ENCODE assay signal across 30 cellular contexts in the genomic region with DNA sequence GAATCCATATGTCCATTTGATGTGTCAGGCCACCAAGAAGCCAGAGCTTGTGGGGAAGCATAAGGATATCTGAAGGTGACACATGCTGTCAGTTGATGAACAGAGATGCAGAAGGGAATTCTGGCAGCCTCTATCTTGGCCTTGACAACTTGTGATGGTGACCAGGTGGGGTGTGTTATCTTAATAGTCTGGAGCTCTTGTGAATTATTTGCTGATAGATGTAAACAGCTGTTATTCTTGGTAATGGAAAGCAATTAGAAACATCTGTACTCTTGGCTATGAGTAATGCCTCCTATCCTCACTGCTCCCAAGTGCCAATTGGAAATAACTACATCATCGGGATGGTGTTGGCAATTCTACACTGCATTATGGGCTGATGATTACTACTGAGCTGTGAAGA. TPM values are rescaled to one million over a fixed set of nuclear protein-coding genes. Genes with fewer than 3 reads are reported as not detected.
DNase-seq lines count a peak whose midpoint lies in the region; ATAC-seq lines count a peak whose summit lies in the region.
"Had no signal": no experiment of that assay in that cellular context is flagged by ENCODE, and none has a peak within 500 bp of the region (broad histone marks: within the 10 kb centered on the region; RNA-seq: fewer than 3 reads in every experiment).

No MANE protein-coding gene starts in this region.

- H2AFZ ChIP-seq in mesenchymal stem cell (ENCODE audit: low read depth, low read length): no peak overlapping the region

- H3K27me3 ChIP-seq in mesenchymal stem cell (ENCODE audit: control insufficient read depth in 1 of 2, insufficient read depth in 1 of 2, low read length in 2 of 2): peaks cover 0 to 7% of the 10 kb centered on the region in 2 experiments
- H3K27me3 ChIP-seq in HAP-1 (ENCODE audit: low read depth): no peaks in the 10 kb centered on the region
- H3K27me3 ChIP-seq: foreskin keratinocyte, ovary, testis had no signal

- H3K18ac ChIP-seq in mesenchymal stem cell (ENCODE audit: low read depth in 1 of 2, low read length in 2 of 2): no peak overlapping the region

- no peaks in the 10 kb centered on the region for H3K36me3 ChIP-seq in mesenchymal stem cell (ENCODE audit: control insufficient read depth in 1 of 2, insufficient read depth in 2 of 2, low read depth in 1 of 2, low read length in 2 of 2)
- no peaks in the 10 kb centered on the region for H3K36me3 ChIP-seq in HAP-1 (replicated peaks)
- H3K36me3 ChIP-seq: ovary had no signal

- no peak overlapping the region for H3K4me3 ChIP-seq in mesenchymal stem cell (ENCODE audit: insufficient read depth in 1 of 2, low read depth in 1 of 2, low read length in 2 of 2)
- H3K4me3 ChIP-seq in HAP-1: no peak overlapping the region
- H3K4me3 ChIP-seq: ovary, smooth muscle cell, testis had no signal

- no peak for ATAC-seq in GM19452 (IDR thresholded peaks at IDR 0.05; ENCODE audit: unreplicated experiment)
- ATAC-seq: activated CD8-positive, alpha-beta memory T cell treated with anti-CD3 and anti-CD28 coated beads, Interleukin-2, amount 10 ng/mL, durations not matched to agents 7 days and 5 days; activated T-cell treated with anti-CD3 and anti-CD28 coated beads, Interleukin-2, amount 50 U/mL, for 72 hours; effector memory CD8-positive, alpha-beta T cell; foreskin keratinocyte; PC-3 had no signal

- H2AK5ac ChIP-seq in mesenchymal stem cell (ENCODE audit: low read length, severe bottlenecking): no peak overlapping the region

- H4K91ac ChIP-seq in mesenchymal stem cell (ENCODE audit: low read length): no peak overlapping the region

- H2BK5ac ChIP-seq in mesenchymal stem cell (ENCODE audit: low read depth, low read length, poor library complexity, severe bottlenecking): no peak overlapping the region

- no peaks in the 10 kb centered on the region for H3K79me1 ChIP-seq in mesenchymal stem cell (replicated peaks; ENCODE audit: low read length, poor library complexity, severe bottlenecking)

- H3K14ac ChIP-seq in mesenchymal stem cell (ENCODE audit: low read length in 2 of 2): no peak overlapping the region

- H4K8ac ChIP-seq in mesenchymal stem cell (ENCODE audit: low read length): no peak overlapping the region

- H3K9ac ChIP-seq in mesenchymal stem cell (ENCODE audit: low read length): no peak overlapping the region

- in situ Hi-C loops in HAP-1 (cut with MboI; ENCODE audit: low sequenced_read_pairs): no loop called here

- H2BK120ac ChIP-seq in mesenchymal stem cell (ENCODE audit: low read depth, low read length): no peak overlapping the region

- DNase-seq in DMS 273 (lab: John Stamatoyannopoulos, UW; ENCODE audit: unreplicated experiment): peak; percentile 91
- DNase-seq in NCI-H2171 treated with DMSO at 0.1 percent for 48 hours (lab: John Stamatoyannopoulos, UW): peak; percentile 93
- peak; percentile 31 for DNase-seq in epidermal melanocyte (ENCODE audit: insufficient read length, low spot score)
- peak; percentile 8 for DNase-seq in mesenchymal stem cell
- no peak for DNase-seq in HAP-1 (ENCODE audit: low spot score in 2 of 2)
- DNase-seq in AML-193 (lab: John Stamatoyannopoulos, UW): no peak
- DNase-seq: ACHN; activated CD4-positive, alpha-beta T cell treated with anti-CD3 and anti-CD28 coated beads, Interleukin-2, amount 50 U/mL, for 4 hours; activated CD8-positive, alpha-beta memory T cell treated with anti-CD3 and anti-CD28 coated beads, Interleukin-2, amount 10 ng/mL, durations not matched to agents 7 days and 5 days; activated naive CD4-positive, alpha-beta T cell; activated T-cell treated with anti-CD3 and anti-CD28 coated beads, Interleukin-2, amount 50 U/mL, for 72 hours; CD8-positive, alpha-beta memory T cell; DMS153; effector memory CD8-positive, alpha-beta T cell; erythroblast; foreskin keratinocyte; HCEC 1CT; kidney glomerular epithelial cell; MM.1S; NCI-H1417 treated with DMSO at 0.1 percent for 48 hours; ovary; PC-3; stimulated activated CD4-positive, alpha-beta T cell treated with anti-CD3 and anti-CD28 coated beads, Interleukin-2, amount 100 ng/mL, for 24 hours; stimulated activated CD8-positive, alpha-beta memory T cell treated with anti-CD3 and anti-CD28 coated beads, Interleukin-4, amount 100 ng/mL, for 48 hours; T-helper 2 cell; testis had no signal

- no peak overlapping the region for H2BK15ac ChIP-seq in mesenchymal stem cell (ENCODE audit: low read depth, poor library complexity, severe bottlenecking)

- H3K4me2 ChIP-seq in mesenchymal stem cell (ENCODE audit: low read length, poor library complexity, severe bottlenecking): no peak overlapping the region
- H3K4me2 ChIP-seq: smooth muscle cell had no signal

- H3K4me1 ChIP-seq in mesenchymal stem cell (ENCODE audit: control insufficient read depth, insufficient read depth, low read depth, low read length): no peaks in the 10 kb centered on the region
- H3K4me1 ChIP-seq in HAP-1: no peaks in the 10 kb centered on the region
- H3K4me1 ChIP-seq: foreskin keratinocyte, testis had no signal

- no peak overlapping the region for H2BK12ac ChIP-seq in mesenchymal stem cell (ENCODE audit: low read length in 2 of 2)

- no peak overlapping the region for H3K4ac ChIP-seq in mesenchymal stem cell (ENCODE audit: low read depth in 1 of 2, low read length in 2 of 2)

- no peak overlapping the region for H3K27ac ChIP-seq in mesenchymal stem cell (ENCODE audit: low read length, poor library complexity, severe bottlenecking)
- H3K27ac ChIP-seq: foreskin keratinocyte, ovary, testis had no signal

- no peak overlapping the region for H3K23ac ChIP-seq in mesenchymal stem cell (ENCODE audit: low read length in 2 of 2)

- 62% methylated on average over 1 of the region's 1 CpG for WGBS in mesenchymal stem cell

- H3K9me3 ChIP-seq in mesenchymal stem cell (ENCODE audit: control insufficient read depth, low read length) (no peaks in the 10 kb centered on the region), HAP-1 (no peaks in the 10 kb centered on the region)
- H3K9me3 ChIP-seq: ovary, testis had no signal

RNA-seq across cellular contexts. Expression of gene NAA11, which starts 51.9 kb away (rescaled TPM):
- not detected for polyA plus RNA-seq in mesenchymal stem cell (2013, experiment 1 of 2)
- not detected for polyA plus RNA-seq in mesenchymal stem cell (2013, experiment 2 of 2)
- polyA plus RNA-seq: BJ; CD8-positive, alpha-beta memory T cell; foreskin keratinocyte; neural cell; ovary; smooth muscle cell had no signal

Comparison
In these comparisons a context has a peak if more than half of its experiments do, and no peak if none do; other contexts are left out.
1. DNase-seq: peak in DMS 273 (single experiment), NCI-H2171 treated with DMSO at 0.1 percent for 48 hours (single experiment), epidermal melanocyte (single experiment) and mesenchymal stem cell (single experiment); none in HAP-1 (0 of 2) and AML-193 (0 of 2).